8 cellular contexts compared by ENCODE assay signal in the genomic region with DNA sequence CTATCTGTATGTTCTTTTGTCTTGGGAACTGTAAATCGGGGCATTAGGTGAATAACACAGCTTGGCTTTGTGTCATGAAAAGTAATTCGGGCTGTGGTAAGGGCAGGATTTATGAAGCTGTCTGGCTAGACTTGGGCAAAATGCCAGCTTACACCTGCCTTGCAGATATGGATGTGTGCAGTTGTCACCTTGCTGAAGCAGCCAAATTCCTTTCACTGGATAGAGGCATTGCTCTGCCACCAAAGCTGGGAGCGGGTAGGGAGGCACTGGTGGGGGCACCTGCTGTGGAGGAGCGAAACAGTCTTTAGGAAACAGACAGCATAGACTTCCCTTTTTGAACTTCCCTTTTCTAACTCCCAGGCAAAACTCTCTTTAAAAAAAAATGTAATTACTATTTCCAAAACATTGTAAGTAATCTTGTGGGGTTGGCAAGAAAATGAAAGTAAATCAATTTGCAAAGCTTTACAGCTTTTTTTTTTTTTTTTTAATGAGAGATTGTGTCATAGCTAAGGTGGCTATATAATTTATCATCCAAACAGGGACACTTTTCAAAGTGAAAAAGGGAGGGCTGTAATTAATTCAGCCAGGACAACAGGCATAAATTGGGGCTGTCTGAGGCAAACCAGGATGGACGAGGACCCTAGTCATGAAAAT.
A peak's percentile ranks its signal among the peaks of the same experiment; 100 is the strongest.
DNase-seq lines count a peak whose midpoint lies in the region; ATAC-seq and TF ChIP-seq lines count a peak whose summit lies in the region.

No MANE protein-coding gene starts in this region.

- no peaks in the 10 kb centered on the region for H3K27me3 ChIP-seq in mucosa of stomach (ENCODE audit: control insufficient read depth, insufficient read depth, low read length)

- peak overlapping the region; percentile 9 for H3K4me3 ChIP-seq in mucosa of stomach (ENCODE audit: low read length)

- H3K4me1 Mint-ChIP-seq in activated B cell treated with CpG ODN at 0.5 μM for 24 hours (peaks cover 57% of the 10 kb centered on the region), chondrocyte (ENCODE audit: low read depth) (peaks cover 49% of the 10 kb centered on the region)

- intact Hi-C loops in activated B cell treated with CpG ODN at 0.5 μM for 24 hours (cut with micrococcal nuclease) = loop anchor here (1.0 to 10.0 kb wide), 15 partner anchors 17 to 950 kb away; a partner anchor contains a TSS

- H3K27me3 Mint-ChIP-seq in activated B cell treated with CpG ODN at 0.5 μM for 24 hours = no peaks in the 10 kb centered on the region
- H3K27me3 Mint-ChIP-seq in chondrocyte (ENCODE audit: low read depth) = no peaks in the 10 kb centered on the region

- CTCF ChIA-PET in activated B cell treated with CpG ODN at 0.5 μM for 24 hours (lab: Charles Lee) = interaction anchor here (1.1 kb wide), 1 partner anchor 13 kb away, joined by 4 read pairs; no protein-coding TSS in a partner anchor

- peaks cover 14% of the 10 kb centered on the region for H3K4me1 ChIP-seq in mucosa of stomach (ENCODE audit: control insufficient read depth, insufficient read depth, low read length)

- in situ Hi-C loops in ACHN (cut with HindIII; ENCODE audit: low pct_ligation_motif_present, low pct_unique_long_range_greater_than_20kb, low sequenced_read_pairs) = no loop called here

- H3K9me3 Mint-ChIP-seq in activated B cell treated with CpG ODN at 0.5 μM for 24 hours = no peaks in the 10 kb centered on the region
- H3K9me3 Mint-ChIP-seq in chondrocyte (ENCODE audit: low read depth) = no peaks in the 10 kb centered on the region

- ATAC-seq in GM18907 (IDR thresholded peaks at IDR 0.05; ENCODE audit: unreplicated experiment) (peak; percentile 65), HG02981 (IDR thresholded peaks at IDR 0.05; ENCODE audit: unreplicated experiment) (peak; percentile 44), activated B cell treated with CpG ODN at 0.5 μM for 24 hours (ENCODE audit: low read depth) (peak; percentile 85)

- DNase-seq in NCI-H2081 treated with DMSO at 0.1 percent for 48 hours (lab: John Stamatoyannopoulos, UW) = peak; percentile 80
- DNase-seq in activated B cell treated with CpG ODN at 0.5 μM for 24 hours = peak; percentile 59
- no peak for DNase-seq in ACHN
- DNase-seq in chondrocyte (ENCODE audit: low spot score) = no peak
- DNase-seq in T-helper 1 cell = no peak

- TF ChIP-seq CTCF in activated B cell treated with CpG ODN at 0.5 μM for 24 hours (IDR thresholded peaks at IDR 0.05) (no peak), chondrocyte (IDR thresholded peaks at IDR 0.05) (no peak)

- H3K4me3 Mint-ChIP-seq in activated B cell treated with CpG ODN at 0.5 μM for 24 hours (peak overlapping the region; percentile 82), chondrocyte (ENCODE audit: unreplicated experiment) (no peak overlapping the region)

- peak overlapping the region; percentile 90 for H3K27ac Mint-ChIP-seq in activated B cell treated with CpG ODN at 0.5 μM for 24 hours
- no peak overlapping the region for H3K27ac Mint-ChIP-seq in chondrocyte (ENCODE audit: unreplicated experiment)

- H3K36me3 Mint-ChIP-seq in activated B cell treated with CpG ODN at 0.5 μM for 24 hours (ENCODE audit: low read depth) = no peaks in the 10 kb centered on the region
- H3K36me3 Mint-ChIP-seq in chondrocyte (ENCODE audit: low read depth) = no peaks in the 10 kb centered on the region

- H3K9me3 ChIP-seq in mucosa of stomach (ENCODE audit: control insufficient read depth, low read length) = no peaks in the 10 kb centered on the region

- H3K36me3 ChIP-seq in mucosa of stomach (ENCODE audit: control insufficient read depth, insufficient read depth, low read length) = no peaks in the 10 kb centered on the region

- H3K9ac ChIP-seq in mucosa of stomach (ENCODE audit: low read length) = no peak overlapping the region

- POLR2A ChIA-PET in activated B cell treated with CpG ODN at 0.5 μM for 24 hours (lab: Charles Lee) = interaction anchor here (0.5 to 2.0 kb wide), 14 partner anchors 22 to 690 kb away, joined by 3 to 7 read pairs (median 3); no protein-coding TSS in a partner anchor

Comparison
In these comparisons a context has a peak if more than half of its experiments do, and no peak if none do; other contexts are left out.
1. DNase-seq: peak in NCI-H2081 treated with DMSO at 0.1 percent for 48 hours (single experiment) and activated B cell treated with CpG ODN at 0.5 μM for 24 hours (single experiment); none in ACHN (single experiment), chondrocyte (single experiment) and T-helper 1 cell (0 of 5).
2. Peak in every context shown above with its lines, with median percentiles within 50 percentile points of each other: ATAC-seq.